Comparison of ENCODE assay signal across 1 cellular context in the genomic region with DNA sequence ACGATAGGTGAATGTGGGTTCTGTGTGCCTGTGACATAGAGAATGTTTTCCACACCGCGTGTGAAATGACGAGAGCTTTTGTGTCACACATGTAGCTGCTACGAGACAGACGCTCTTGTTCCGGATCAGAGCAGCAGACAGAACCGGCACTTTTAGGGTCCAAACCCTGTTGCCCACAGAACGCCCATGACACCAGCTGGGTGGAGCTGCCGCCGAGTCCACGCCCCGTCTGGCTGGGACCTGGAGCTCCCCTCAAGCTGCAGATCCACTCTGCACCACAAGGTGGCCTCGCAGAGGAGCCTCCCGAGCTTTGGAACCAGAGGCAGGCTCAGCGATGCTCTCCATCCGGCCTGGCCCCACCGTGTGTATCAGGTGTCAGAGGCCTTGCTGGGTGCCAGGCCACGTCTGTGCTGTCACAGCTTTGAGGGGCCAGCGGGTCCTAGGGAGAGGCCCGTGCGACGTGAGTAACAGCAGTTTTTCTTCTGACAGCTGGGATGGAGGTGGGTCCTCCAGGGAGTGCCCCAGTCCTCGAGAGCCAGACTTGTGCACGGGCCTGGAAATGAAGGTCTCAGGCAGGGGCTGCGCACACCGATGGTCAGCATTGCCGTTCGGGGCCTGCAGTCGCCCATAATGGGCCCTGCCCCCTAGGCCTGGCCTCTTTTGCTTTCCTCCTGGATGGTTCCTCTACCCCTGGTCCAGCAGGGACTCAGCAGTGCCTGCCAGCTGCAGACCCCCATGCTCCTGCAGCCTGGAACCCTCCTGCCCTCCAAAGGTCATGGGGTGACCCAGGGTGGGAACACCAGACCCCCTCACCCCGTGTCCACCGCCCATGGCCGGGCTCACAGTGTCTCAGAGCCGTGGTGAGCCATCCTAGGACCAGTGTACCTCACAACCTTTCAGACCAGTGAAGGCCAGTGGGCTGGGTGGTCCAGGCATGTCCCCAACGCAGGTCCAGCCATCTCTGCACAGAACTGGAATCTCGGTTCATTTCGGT.
TF ChIP-seq lines count a peak whose summit lies in the region.

No MANE protein-coding gene starts in this region.

TF ChIP-seq in HCT116, 20 proteins besides CTCF, POLR2A, EP300 and RAD21 (continued from another document):
- TF ChIP-seq, protein P1, sequence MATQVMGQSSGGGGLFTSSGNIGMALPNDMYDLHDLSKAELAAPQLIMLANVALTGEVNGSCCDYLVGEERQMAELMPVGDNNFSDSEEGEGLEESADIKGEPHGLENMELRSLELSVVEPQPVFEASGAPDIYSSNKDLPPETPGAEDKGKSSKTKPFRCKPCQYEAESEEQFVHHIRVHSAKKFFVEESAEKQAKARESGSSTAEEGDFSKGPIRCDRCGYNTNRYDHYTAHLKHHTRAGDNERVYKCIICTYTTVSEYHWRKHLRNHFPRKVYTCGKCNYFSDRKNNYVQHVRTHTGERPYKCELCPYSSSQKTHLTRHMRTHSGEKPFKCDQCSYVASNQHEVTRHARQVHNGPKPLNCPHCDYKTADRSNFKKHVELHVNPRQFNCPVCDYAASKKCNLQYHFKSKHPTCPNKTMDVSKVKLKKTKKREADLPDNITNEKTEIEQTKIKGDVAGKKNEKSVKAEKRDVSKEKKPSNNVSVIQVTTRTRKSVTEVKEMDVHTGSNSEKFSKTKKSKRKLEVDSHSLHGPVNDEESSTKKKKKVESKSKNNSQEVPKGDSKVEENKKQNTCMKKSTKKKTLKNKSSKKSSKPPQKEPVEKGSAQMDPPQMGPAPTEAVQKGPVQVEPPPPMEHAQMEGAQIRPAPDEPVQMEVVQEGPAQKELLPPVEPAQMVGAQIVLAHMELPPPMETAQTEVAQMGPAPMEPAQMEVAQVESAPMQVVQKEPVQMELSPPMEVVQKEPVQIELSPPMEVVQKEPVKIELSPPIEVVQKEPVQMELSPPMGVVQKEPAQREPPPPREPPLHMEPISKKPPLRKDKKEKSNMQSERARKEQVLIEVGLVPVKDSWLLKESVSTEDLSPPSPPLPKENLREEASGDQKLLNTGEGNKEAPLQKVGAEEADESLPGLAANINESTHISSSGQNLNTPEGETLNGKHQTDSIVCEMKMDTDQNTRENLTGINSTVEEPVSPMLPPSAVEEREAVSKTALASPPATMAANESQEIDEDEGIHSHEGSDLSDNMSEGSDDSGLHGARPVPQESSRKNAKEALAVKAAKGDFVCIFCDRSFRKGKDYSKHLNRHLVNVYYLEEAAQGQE (IDR thresholded peaks at IDR 0.05; ENCODE audit: low read depth), result no peak
- no peak for TF ChIP-seq SP1 (IDR thresholded peaks at IDR 0.05; ENCODE audit: low read depth)
- no peak for TF ChIP-seq EZH2phosphoT487 (IDR thresholded peaks at IDR 0.05; ENCODE audit: borderline replicate concordance)
- TF ChIP-seq, protein P2, sequence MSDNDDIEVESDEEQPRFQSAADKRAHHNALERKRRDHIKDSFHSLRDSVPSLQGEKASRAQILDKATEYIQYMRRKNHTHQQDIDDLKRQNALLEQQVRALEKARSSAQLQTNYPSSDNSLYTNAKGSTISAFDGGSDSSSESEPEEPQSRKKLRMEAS (IDR thresholded peaks at IDR 0.05), result no peak
- TF ChIP-seq SRF (IDR thresholded peaks at IDR 0.05; ENCODE audit: low read depth), result no peak
- TF ChIP-seq ZNF274 (IDR thresholded peaks at IDR 0.05; ENCODE audit: low read depth, low read length), result no peak
- TF ChIP-seq, protein P3, sequence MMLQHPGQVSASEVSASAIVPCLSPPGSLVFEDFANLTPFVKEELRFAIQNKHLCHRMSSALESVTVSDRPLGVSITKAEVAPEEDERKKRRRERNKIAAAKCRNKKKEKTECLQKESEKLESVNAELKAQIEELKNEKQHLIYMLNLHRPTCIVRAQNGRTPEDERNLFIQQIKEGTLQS (IDR thresholded peaks at IDR 0.05), result no peak
